Comparison of ENCODE assay signal across 31 cellular contexts in genomic region chr22:39852799-39853198, GRCh38. TPM values are rescaled to one million over a fixed set of nuclear protein-coding genes. Genes with fewer than 3 reads are reported as not detected.
"Had no signal": no experiment of that assay in that cellular context is flagged by ENCODE, and none has a peak within 500 bp of the region (broad histone marks: within the 10 kb centered on the region; RNA-seq: fewer than 3 reads in every experiment).

No MANE protein-coding gene starts in this region.

- H3K9me3 ChIP-seq: gastrocnemius medialis, ovary, psoas muscle, sigmoid colon, suprapubic skin, transverse colon, vagina had no signal

- FAIRE-seq: keratinocyte had no signal

- H3K27me3 ChIP-seq: gastrocnemius medialis, ovary, sigmoid colon, vagina had no signal

- H3K27me3 Mint-ChIP-seq: stimulated activated naive CD8-positive, alpha-beta T cell treated with anti-CD3 and anti-CD28 coated beads, Interleukin-15, Interleukin-2, amounts not matched to agents 100 ng/mL and 50 ng/mL, for 24 hours had no signal

- H3K4me1 Mint-ChIP-seq: natural killer cell; stimulated activated effector memory CD8-positive, alpha-beta T cell treated with anti-CD3 and anti-CD28 coated beads, Interleukin-12 subunit alpha, Interleukin-12 subunit beta, amount 100 ng/mL, for 72 hours had no signal

- ATAC-seq: gastrocnemius medialis; natural killer cell; psoas muscle; right cardiac atrium; stimulated activated effector memory CD8-positive, alpha-beta T cell treated with anti-CD3 and anti-CD28 coated beads, Interleukin-12 subunit alpha, Interleukin-12 subunit beta, amount 100 ng/mL, for 72 hours had no signal

- H3K4me3 ChIP-seq: gastrocnemius medialis, lung, ovary, psoas muscle, sigmoid colon, suprapubic skin, transverse colon, vagina had no signal

- DNase-seq: cortex of kidney; foreskin fibroblast; gastrocnemius medialis; head of caudate nucleus; mesendoderm; midbrain; natural killer cell; occipital lobe; ovary; posterior cingulate gyrus; psoas muscle; right cardiac atrium; sigmoid colon; stimulated activated CD4-positive, alpha-beta T cell treated with anti-CD3 and anti-CD28 coated beads, Interleukin-2, amount 100 ng/mL, for 24 hours; stimulated activated CD4-positive, alpha-beta T cell treated with anti-CD3 and anti-CD28 coated beads, Interleukin-4, amount 100 ng/mL, for 24 hours; transverse colon had no signal

- H3K36me3 Mint-ChIP-seq: natural killer cell; stimulated activated effector memory CD8-positive, alpha-beta T cell treated with anti-CD3 and anti-CD28 coated beads, Interleukin-12 subunit alpha, Interleukin-12 subunit beta, amount 100 ng/mL, for 72 hours had no signal

- H3K9me3 Mint-ChIP-seq: natural killer cell; stimulated activated effector memory CD8-positive, alpha-beta T cell treated with anti-CD3 and anti-CD28 coated beads, Interleukin-12 subunit alpha, Interleukin-12 subunit beta, amount 100 ng/mL, for 72 hours; stimulated activated naive CD8-positive, alpha-beta T cell treated with anti-CD3 and anti-CD28 coated beads, Interleukin-15, Interleukin-2, amounts not matched to agents 100 ng/mL and 50 ng/mL, for 24 hours had no signal

- H3K27ac ChIP-seq: gastrocnemius medialis, ovary, psoas muscle, sigmoid colon, suprapubic skin, transverse colon, vagina had no signal

- H3K4me3 Mint-ChIP-seq: natural killer cell; stimulated activated effector memory CD8-positive, alpha-beta T cell treated with anti-CD3 and anti-CD28 coated beads, Interleukin-12 subunit alpha, Interleukin-12 subunit beta, amount 100 ng/mL, for 72 hours; stimulated activated naive CD8-positive, alpha-beta T cell treated with anti-CD3 and anti-CD28 coated beads, Interleukin-15, Interleukin-2, amounts not matched to agents 100 ng/mL and 50 ng/mL, for 24 hours had no signal

- H3K36me3 ChIP-seq: gastrocnemius medialis, ovary, sigmoid colon, suprapubic skin, transverse colon, vagina had no signal

- H3K4me1 ChIP-seq: gastrocnemius medialis, psoas muscle, sigmoid colon, suprapubic skin, transverse colon, vagina had no signal

- H3K27ac Mint-ChIP-seq: natural killer cell; stimulated activated effector memory CD8-positive, alpha-beta T cell treated with anti-CD3 and anti-CD28 coated beads, Interleukin-12 subunit alpha, Interleukin-12 subunit beta, amount 100 ng/mL, for 72 hours; stimulated activated naive CD8-positive, alpha-beta T cell treated with anti-CD3 and anti-CD28 coated beads, Interleukin-15, Interleukin-2, amounts not matched to agents 100 ng/mL and 50 ng/mL, for 24 hours had no signal

RNA-seq across cellular contexts. Expression of gene ENTHD1, which starts 40.8 kb away (rescaled TPM):
- total RNA-seq: dermis microvascular lymphatic vessel endothelial cell, gastrocnemius medialis, glomerular endothelial cell, liver, myocyte, natural killer cell, psoas muscle, renal cortical epithelial cell, right cardiac atrium, sigmoid colon, skeletal muscle tissue, suprapubic skin, transverse colon, ureter, vagina had no signal
- polyA plus RNA-seq: esophagus, keratinocyte, liver, neural cell, ovary, psoas muscle had no signal

RNA-seq across cellular contexts. Expression of gene GRAP2, which starts 48.1 kb away (rescaled TPM):
- total RNA-seq: dermis microvascular lymphatic vessel endothelial cell, glomerular endothelial cell, myocyte, renal cortical epithelial cell had no signal
- polyA plus RNA-seq: keratinocyte had no signal
